ENCODE assay signal across 20 cellular contexts in the genomic region with DNA sequence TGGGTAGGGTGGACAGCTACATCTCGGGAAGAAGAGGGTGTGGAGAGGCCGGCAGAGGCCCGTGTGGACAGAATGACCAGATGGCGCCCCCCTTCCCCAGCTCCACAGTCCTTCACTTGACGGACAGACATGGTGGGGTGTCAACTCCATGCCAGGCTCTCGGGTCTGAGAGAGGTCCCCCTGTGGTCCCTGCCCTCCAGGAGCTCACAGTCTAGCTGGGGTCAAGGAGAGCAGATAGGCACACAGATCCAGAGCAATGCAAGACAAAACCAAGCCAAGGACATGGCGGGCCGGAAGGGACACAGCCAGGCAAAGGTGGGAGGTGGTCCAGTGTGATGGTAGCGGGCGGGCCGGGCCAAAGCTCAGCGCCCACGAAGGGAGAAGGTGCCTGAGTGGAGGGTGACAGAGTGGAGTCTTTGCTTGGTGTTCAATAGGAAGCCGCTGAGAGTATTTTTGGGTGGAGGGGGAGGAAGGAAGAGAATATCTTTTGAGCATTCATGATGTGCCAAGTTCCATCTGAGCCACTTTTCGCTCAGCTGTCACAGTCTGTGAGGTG.
"Had no signal": no experiment of that assay in that cellular context is flagged by ENCODE, and none has a peak within 500 bp of the region (broad histone marks: within the 10 kb centered on the region; RNA-seq: fewer than 3 reads in every experiment).

No MANE protein-coding gene starts in this region.

- H3K9me3 Mint-ChIP-seq: activated T-cell treated with anti-CD3 and anti-CD28 coated beads, Interleukin-2, amount 50 U/mL, for 4 hours; nephron had no signal

- H3K27me3 ChIP-seq: hepatocyte, upper lobe of left lung had no signal

- H3K4me3 Mint-ChIP-seq: activated T-cell treated with anti-CD3 and anti-CD28 coated beads, Interleukin-2, amount 50 U/mL, for 4 hours; nephron had no signal

- DNase-seq: activated CD4-positive, alpha-beta T cell treated with anti-CD3 and anti-CD28 coated beads for 1 hour; activated CD8-positive, alpha-beta memory T cell treated with anti-CD3 and anti-CD28 coated beads for 24 hours; activated CD8-positive, alpha-beta memory T cell treated with anti-CD3 and anti-CD28 coated beads, Interleukin-2, amount 50 U/mL, for 48 hours; activated naive CD4-positive, alpha-beta T cell treated with Interleukin-2 at 50 U/mL for 16 hours; activated T-cell treated with anti-CD3 and anti-CD28 coated beads, Interleukin-2, amount 50 U/mL, for 4 hours; amygdala; cerebellar nuclear complex; effector CD8-positive, alpha-beta T cell; foreskin melanocyte; left ventricle myocardium inferior; midbrain; SK-N-SH; small intestine; stimulated activated CD4-positive, alpha-beta T cell treated with anti-CD3 and anti-CD28 coated beads, Interleukin-15, amount 100 ng/mL, for 24 hours; stimulated activated naive CD4-positive, alpha-beta T cell treated with Interleukin-2 at 50 U/mL for 16 hours; upper lobe of left lung; WERI-Rb-1 had no signal

- H3K4me1 ChIP-seq: left ventricle myocardium inferior, upper lobe of left lung had no signal

- H3K4me3 ChIP-seq: hepatocyte, left ventricle myocardium inferior, thoracic aorta, upper lobe of left lung had no signal

- ATAC-seq: activated T-cell treated with anti-CD3 and anti-CD28 coated beads, Interleukin-2, amount 50 U/mL, for 4 hours had no signal

- H3K27ac ChIP-seq: hepatocyte, left ventricle myocardium inferior, thoracic aorta, upper lobe of left lung, WERI-Rb-1 had no signal

- H3K27ac Mint-ChIP-seq: nephron had no signal

- H3K4me1 Mint-ChIP-seq: nephron had no signal
